Comparison of ENCODE assay signal across 10 cellular contexts in the genomic region with DNA sequence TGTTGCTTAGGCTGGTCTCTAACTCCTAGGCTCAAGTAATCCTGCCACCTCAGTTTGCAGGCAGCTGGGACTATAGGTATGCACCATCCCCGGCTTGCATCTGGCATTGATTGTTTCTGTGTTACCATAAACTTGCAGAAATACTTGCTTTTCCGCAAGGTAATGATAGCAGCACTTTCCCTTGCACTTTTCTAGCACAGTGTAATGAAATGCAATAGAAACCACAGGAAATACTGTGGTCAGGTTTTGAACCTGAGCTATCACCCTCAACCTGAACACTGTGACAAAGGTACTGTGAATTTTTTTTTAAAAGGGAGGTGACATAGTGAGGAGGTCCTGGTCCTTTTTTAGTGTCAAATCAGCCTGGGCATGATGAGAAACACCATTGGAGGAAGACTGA. TPM values are rescaled to one million over a fixed set of nuclear protein-coding genes. Genes with fewer than 3 reads are reported as not detected.
DNase-seq lines count a peak whose midpoint lies in the region; ATAC-seq, FAIRE-seq and TF ChIP-seq lines count a peak whose summit lies in the region.
"Had no signal": no experiment of that assay in that cellular context is flagged by ENCODE, and none has a peak within 500 bp of the region (broad histone marks: within the 10 kb centered on the region; RNA-seq: fewer than 3 reads in every experiment).

No MANE protein-coding gene starts in this region.

- H3K9me3 ChIP-seq in right lobe of liver, result no peaks in the 10 kb centered on the region
- H3K9me3 ChIP-seq in HepG2 (ENCODE audit: low read length), result no peaks in the 10 kb centered on the region
- H3K9me3 ChIP-seq in sigmoid colon, result no peaks in the 10 kb centered on the region

- intact Hi-C loops in right lobe of liver (cut with DNase I) (no loop called here), HepG2 (cut with micrococcal nuclease; ENCODE audit: unreplicated experiment) (loop anchor here (2.0 to 5.0 kb wide), 2 partner anchors 25 to 170 kb away; no protein-coding TSS in a partner anchor), sigmoid colon (cut with DNase I) (no loop called here)

- H3K27me3 ChIP-seq in right lobe of liver (no peaks in the 10 kb centered on the region), HepG2 (ENCODE audit: control insufficient read depth in 1 of 2, insufficient read depth in 2 of 2, low read length in 2 of 2) (peaks cover 2 to 20% of the 10 kb centered on the region in 2 experiments; a peak in 3 of 5 replicates), sigmoid colon (no peaks in the 10 kb centered on the region)

- H2AFZ ChIP-seq in HepG2 (ENCODE audit: low read length), result no peak overlapping the region

- H3K27ac ChIP-seq in right lobe of liver (no peak overlapping the region), HepG2 (ENCODE audit: extremely low read length, insufficient read depth, low read length) (no peak overlapping the region), sigmoid colon (no peak overlapping the region)
- H3K27ac ChIP-seq: KMS-11 had no signal

- H3K9ac ChIP-seq in HepG2 (ENCODE audit: insufficient read depth, low read depth, low read length), result no peak overlapping the region
- H3K9ac ChIP-seq: KMS-11 had no signal

- TF ChIP-seq CTCF in right lobe of liver (IDR thresholded peaks at IDR 0.05), result no peak
- TF ChIP-seq CTCF in HepG2 (CRISPR knock-in tag; IDR thresholded peaks at IDR 0.05), result no peak
- TF ChIP-seq CTCF in sigmoid colon (IDR thresholded peaks at IDR 0.05), result no peak
- TF ChIP-seq CTCF in GM13976 (IDR thresholded peaks at IDR 0.05; ENCODE audit: borderline replicate concordance, control extremely low read depth, extremely low read depth, insufficient read depth, missing control alignments), result no peak

- no peak for DNase-seq in right lobe of liver
- DNase-seq in HepG2 (ENCODE audit: low spot score), result no peak
- peak; percentile 35 for DNase-seq in RPMI8226
- DNase-seq in NCI-H774 (lab: John Stamatoyannopoulos, UW), result no peak
- no peak for DNase-seq in sigmoid colon
- no peak for DNase-seq in GM13976 (ENCODE audit: low spot score)
- DNase-seq in NCI-H1105 (lab: John Stamatoyannopoulos, UW), result no peak

- H4K20me1 ChIP-seq in HepG2 (ENCODE audit: insufficient read depth, low read length), result no peaks in the 10 kb centered on the region

- no peaks in the 10 kb centered on the region for H3K79me2 ChIP-seq in HepG2 (ENCODE audit: insufficient read depth, low read length)

- CTCF ChIA-PET in HepG2 (lab: Yijun Ruan, JAX; ENCODE audit: low intra/inter-chr PET ratio, low total read pairs), result no interaction called here

- H3K36me3 ChIP-seq in right lobe of liver (no peaks in the 10 kb centered on the region), HepG2 (replicated peaks in 1 of 2; ENCODE audit: control insufficient read depth in 1 of 2, insufficient read depth in 2 of 2, low read length in 2 of 2) (no peaks in the 10 kb centered on the region), sigmoid colon (no peaks in the 10 kb centered on the region)

- no peak for FAIRE-seq in HepG2 (lab: Jason Lieb, UNC)

- H3K4me3 ChIP-seq in right lobe of liver, result no peak overlapping the region
- no peak overlapping the region for H3K4me3 ChIP-seq in HepG2 (replicated peaks in 1 of 3; ENCODE audit: insufficient read depth in 1 of 3, low read depth in 2 of 3, low read length in 3 of 3)
- no peak overlapping the region for H3K4me3 ChIP-seq in sigmoid colon

- no peak for TF ChIP-seq POLR2A in right lobe of liver (IDR thresholded peaks at IDR 0.05)
- no peak for TF ChIP-seq POLR2A in HepG2 (IDR thresholded peaks at IDR 0.05; ENCODE audit: insufficient read depth in 1 of 2, low read depth in 2 of 2, low read length in 2 of 2)
- TF ChIP-seq POLR2A in sigmoid colon (IDR thresholded peaks at IDR 0.05), result no peak

- no peak overlapping the region for H3K4me2 ChIP-seq in HepG2 (ENCODE audit: low read depth, low read length)
- H3K4me2 ChIP-seq: KMS-11 had no signal

- in situ Hi-C loops in HepG2 (cut with HindIII; ENCODE audit: extremely low pct_ligation_motif_present, low pct_unique_long_range_greater_than_20kb) (loop anchor here (5.0 kb wide), 2 partner anchors 35 to 290 kb away; no protein-coding TSS in a partner anchor), GM13976 (cut with MboI; ENCODE audit: low sequenced_read_pairs, unreplicated experiment) (no loop called here)

- TF ChIP-seq EP300 in HepG2 (IDR thresholded peaks at IDR 0.05; ENCODE audit: low read depth in 2 of 2, low read length in 2 of 2), result no peak
- no peak for TF ChIP-seq EP300 in HepG2 (CRISPR knock-in tag; IDR thresholded peaks at IDR 0.05; ENCODE audit: borderline replicate concordance)
- no peak for TF ChIP-seq EP300 in sigmoid colon (IDR thresholded peaks at IDR 0.05)

- ATAC-seq in right lobe of liver, result peak; percentile 8 to 41 (median 36)
- no peak for ATAC-seq in HepG2
- peak; percentile 70 for ATAC-seq in HG02938 (IDR thresholded peaks at IDR 0.05; ENCODE audit: unreplicated experiment)
- ATAC-seq: esophagus mucosa had no signal

- BruUV-seq in HepG2 (replicated peaks; lab: Mats Ljungman, UMichigan), result no TSS peak

- H3K4me1 ChIP-seq in right lobe of liver (no peaks in the 10 kb centered on the region), HepG2 (ENCODE audit: insufficient read depth, low read length) (no peaks in the 10 kb centered on the region), sigmoid colon (peaks cover 0 to 7% (median 0%) of the 10 kb centered on the region in 4 donors)

- WGBS in right lobe of liver (ENCODE audit: insufficient coverage, low coverage, low lambda C conversion rate, missing lambda C conversion rate), result 50% methylated on average over 2 of the region's 2 CpGs
- WGBS in HepG2 (ENCODE audit: low lambda C conversion rate), result 14% methylated on average over 2 of the region's 2 CpGs
- WGBS in sigmoid colon, 2 donors, result 44 to 74% methylated on average over 2 of the region's 2 CpGs

- POLR2A ChIA-PET in HepG2 (lab: Yijun Ruan, JAX), result no interaction called here

- no peak for TF ChIP-seq RAD21 in HepG2 (CRISPR knock-in tag; IDR thresholded peaks at IDR 0.05)

TF ChIP-seq in HepG2, 621 proteins besides CTCF, POLR2A, EP300 and RAD21:
- TF ChIP-seq STAT5B (CRISPR knock-in tag; IDR thresholded peaks at IDR 0.05) (no peak), U2AF1 (optimal IDR thresholded peaks at IDR 0.05; ENCODE audit: low read depth, low read length) (no peak), SRSF4 (IDR thresholded peaks at IDR 0.05; ENCODE audit: low read depth, low read length, poor library complexity, severe bottlenecking) (no peak), TBP (CRISPR knock-in tag; IDR thresholded peaks at IDR 0.05) (no peak), NR0B2 (CRISPR knock-in tag; IDR thresholded peaks at IDR 0.05) (no peak), NFYB (CRISPR knock-in tag; IDR thresholded peaks at IDR 0.05) (no peak), ZNF253 (CRISPR knock-in tag; IDR thresholded peaks at IDR 0.05; ENCODE audit: borderline replicate concordance) (no peak), ZNF124 (CRISPR knock-in tag; IDR thresholded peaks at IDR 0.05) (no peak), ZNF792 (CRISPR knock-in tag; IDR thresholded peaks at IDR 0.05) (no peak), ZNF225 (CRISPR knock-in tag; IDR thresholded peaks at IDR 0.05) (no peak)
- TF ChIP-seq, protein P1, sequence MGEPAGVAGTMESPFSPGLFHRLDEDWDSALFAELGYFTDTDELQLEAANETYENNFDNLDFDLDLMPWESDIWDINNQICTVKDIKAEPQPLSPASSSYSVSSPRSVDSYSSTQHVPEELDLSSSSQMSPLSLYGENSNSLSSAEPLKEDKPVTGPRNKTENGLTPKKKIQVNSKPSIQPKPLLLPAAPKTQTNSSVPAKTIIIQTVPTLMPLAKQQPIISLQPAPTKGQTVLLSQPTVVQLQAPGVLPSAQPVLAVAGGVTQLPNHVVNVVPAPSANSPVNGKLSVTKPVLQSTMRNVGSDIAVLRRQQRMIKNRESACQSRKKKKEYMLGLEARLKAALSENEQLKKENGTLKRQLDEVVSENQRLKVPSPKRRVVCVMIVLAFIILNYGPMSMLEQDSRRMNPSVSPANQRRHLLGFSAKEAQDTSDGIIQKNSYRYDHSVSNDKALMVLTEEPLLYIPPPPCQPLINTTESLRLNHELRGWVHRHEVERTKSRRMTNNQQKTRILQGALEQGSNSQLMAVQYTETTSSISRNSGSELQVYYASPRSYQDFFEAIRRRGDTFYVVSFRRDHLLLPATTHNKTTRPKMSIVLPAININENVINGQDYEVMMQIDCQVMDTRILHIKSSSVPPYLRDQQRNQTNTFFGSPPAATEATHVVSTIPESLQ (CRISPR knock-in tag; conservative IDR thresholded peaks at IDR 0.05), result no peak

RNA-seq across cellular contexts. Expression of gene DHRS9, which starts 38.3 kb away (rescaled TPM):
- total RNA-seq in right lobe of liver (1 to 10 TPM in 2 of 6 experiments, under 1 TPM in 4; 0.29 to 1.2 (median 0.55) TPM), HepG2 (2016; rRNA removed; fragmentation: Illumina TruSeq; extraction: Trizol) (not detected in 2 replicates), sigmoid colon (1 to 10 TPM in 1 of 4 donors, under 1 TPM in 3; 0.36 to 1.3 (median 0.69) TPM)
- not detected in 2 replicates for total RNA-seq in HepG2 (2016; cell fraction: cytosol; rRNA removed; fragmentation: Illumina TruSeq; extraction: Trizol; ENCODE audit: low read depth)
- not detected in 2 replicates for total RNA-seq in HepG2 (2016; cell fraction: insoluble cytoplasmic fraction; rRNA removed; fragmentation: Illumina TruSeq; extraction: Trizol)
- total RNA-seq in HepG2 (2016; cell fraction: membrane; rRNA removed; fragmentation: Illumina TruSeq; extraction: Trizol), result not detected in 2 replicates
- total RNA-seq in HepG2 (2016; cell fraction: nucleus; rRNA removed; fragmentation: Illumina TruSeq; extraction: Trizol), result not detected in 2 replicates
- polyA plus RNA-seq in HepG2 (2011; rRNA removed) (not detected in 2 replicates), sigmoid colon (100 to 1,000 TPM in 2 of 3 donors, 10 to 100 TPM in 1; 57.1 to 150 (median 107) TPM)
- not detected in 2 replicates for polyA plus RNA-seq in HepG2 (2011; cell fraction: cytosol; rRNA removed)
- polyA plus RNA-seq in HepG2 (2011; cell fraction: nucleus; rRNA removed), result not detected in 2 replicates
- polyA plus RNA-seq in HepG2 (2012), result not detected in 2 replicates
- not detected in 2 replicates for polyA plus RNA-seq in HepG2 (2016; cell fraction: cytosol; fragmentation: Illumina TruSeq; extraction: Trizol; ENCODE audit: low read depth)
- polyA plus RNA-seq in HepG2 (2016; cell fraction: insoluble cytoplasmic fraction; fragmentation: Illumina TruSeq; extraction: Trizol; ENCODE audit: low read depth), result not detected in 2 replicates
- polyA plus RNA-seq in HepG2 (2016; cell fraction: membrane; fragmentation: Illumina TruSeq; extraction: Trizol; ENCODE audit: low read depth), result not detected in 2 replicates
- not detected in 2 replicates for polyA plus RNA-seq in HepG2 (2016; cell fraction: nucleus; fragmentation: Illumina TruSeq; extraction: Trizol; ENCODE audit: insufficient read depth, low read depth)
- 0.14 TPM in 1 of 2 replicates, not detected in the other for polyA minus RNA-seq in HepG2 (2011; rRNA and poly(A)+ RNA removed; ENCODE audit: low replicate concordance)
- polyA minus RNA-seq in HepG2 (2011; cell fraction: cytosol; rRNA and poly(A)+ RNA removed), result not detected in 2 replicates
- not detected in 2 replicates for polyA minus RNA-seq in HepG2 (2011; cell fraction: nucleus; rRNA and poly(A)+ RNA removed)
